Comparison of ENCODE assay signal across 8 cellular contexts in the genomic region with DNA sequence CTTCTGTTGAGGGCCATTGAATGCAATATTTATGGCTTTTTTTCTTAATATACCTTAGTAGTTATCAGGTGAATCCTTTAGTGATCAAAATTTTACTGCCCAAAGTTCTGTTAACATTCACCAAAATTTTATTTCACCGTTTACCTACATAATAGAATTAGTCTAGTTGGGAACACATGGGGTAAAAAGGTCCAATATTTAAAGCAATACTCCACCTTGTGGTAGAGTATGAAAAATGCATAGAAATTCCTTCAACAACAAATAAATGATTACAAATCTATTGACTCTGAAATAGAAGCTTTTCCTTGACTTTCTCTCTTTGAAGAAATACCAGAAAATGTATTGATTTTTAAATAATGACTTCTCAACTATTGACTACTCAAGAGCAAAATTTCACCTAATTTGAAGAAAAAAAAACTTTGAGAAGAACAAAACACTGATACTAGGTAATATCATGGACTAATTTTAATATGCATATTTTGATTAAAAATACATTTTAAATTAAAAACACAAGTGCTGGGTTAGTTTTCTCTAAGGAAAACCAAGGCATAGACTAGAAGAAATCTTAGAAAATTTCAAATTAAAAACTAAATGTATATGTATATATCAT. TPM values are rescaled to one million over a fixed set of nuclear protein-coding genes. Genes with fewer than 3 reads are reported as not detected.
DNase-seq lines count a peak whose midpoint lies in the region; ATAC-seq and TF ChIP-seq lines count a peak whose summit lies in the region.

No MANE protein-coding gene starts in this region.

- ATAC-seq in GM21360 (IDR thresholded peaks at IDR 0.05; ENCODE audit: unreplicated experiment): peak; percentile 61
- peak; percentile 29 to 41 for ATAC-seq in stimulated activated naive B cell treated with anti-CD40 and anti-IgM and Interleukin-4, amounts not matched to agents 10 μg/mL and 1 μg/mL and 100 μg/mL, for 72 hours (replicated peaks)

- no peak overlapping the region for H3K27ac ChIP-seq in coronary artery

- H3K9me3 Mint-ChIP-seq in stimulated activated naive B cell treated with anti-CD40 and anti-IgM and Interleukin-4, amounts not matched to agents 10 μg/mL and 1 μg/mL and 100 μg/mL, for 72 hours: no peaks in the 10 kb centered on the region

- TF ChIP-seq CTCF in fibroblast of mammary gland (conservative IDR thresholded peaks at IDR 0.05; ENCODE audit: control insufficient read depth, insufficient read depth, low read depth, low read length): peak; percentile 64
- no peak for TF ChIP-seq CTCF in coronary artery (IDR thresholded peaks at IDR 0.05)

- H3K27me3 Mint-ChIP-seq in stimulated activated naive B cell treated with anti-CD40 and anti-IgM and Interleukin-4, amounts not matched to agents 10 μg/mL and 1 μg/mL and 100 μg/mL, for 72 hours: no peaks in the 10 kb centered on the region

- H3K4me3 ChIP-seq in fibroblast of mammary gland (ENCODE audit: control insufficient read depth, low read depth, low read length) (no peak overlapping the region), coronary artery (no peak overlapping the region)

- TF ChIP-seq RAD21 in Ishikawa (IDR thresholded peaks at IDR 0.05; ENCODE audit: low read depth): peak; percentile 65

- no peak for TF ChIP-seq EP300 in Ishikawa (IDR thresholded peaks at IDR 0.05; ENCODE audit: borderline replicate concordance)

- no peak overlapping the region for H3K27ac Mint-ChIP-seq in stimulated activated naive B cell treated with anti-CD40 and anti-IgM and Interleukin-4, amounts not matched to agents 10 μg/mL and 1 μg/mL and 100 μg/mL, for 72 hours

- no peaks in the 10 kb centered on the region for H3K36me3 Mint-ChIP-seq in stimulated activated naive B cell treated with anti-CD40 and anti-IgM and Interleukin-4, amounts not matched to agents 10 μg/mL and 1 μg/mL and 100 μg/mL, for 72 hours

- H3K4me1 Mint-ChIP-seq in stimulated activated naive B cell treated with anti-CD40 and anti-IgM and Interleukin-4, amounts not matched to agents 10 μg/mL and 1 μg/mL and 100 μg/mL, for 72 hours: peaks cover 6 to 22% of the 10 kb centered on the region in 2 donors

- peak; percentile 10 for DNase-seq in Caki2 (ENCODE audit: low read depth)
- peak; percentile 59 for DNase-seq in SHP77 treated with DMSO at 0.1 percent for 48 hours (lab: John Stamatoyannopoulos, UW)
- DNase-seq in fibroblast of mammary gland (ENCODE audit: low read depth): peak; percentile 69
- DNase-seq in stimulated activated naive B cell treated with anti-CD40 and anti-IgM and Interleukin-4, amounts not matched to agents 10 μg/mL and 1 μg/mL and 100 μg/mL, for 72 hours: no peak
- no peak for DNase-seq in coronary artery (ENCODE audit: low spot score)
- DNase-seq in stimulated activated CD4-positive, alpha-beta T cell treated with anti-CD3 and anti-CD28 coated beads, Interleukin-2, amount 100 ng/mL, for 24 hours: no peak

- in situ Hi-C loops in Caki2 (cut with HindIII; ENCODE audit: low pct_unique_long_range_greater_than_20kb, low sequenced_read_pairs): no loop called here

- H3K4me3 Mint-ChIP-seq in stimulated activated naive B cell treated with anti-CD40 and anti-IgM and Interleukin-4, amounts not matched to agents 10 μg/mL and 1 μg/mL and 100 μg/mL, for 72 hours: no peak overlapping the region

TF ChIP-seq in Ishikawa, 13 proteins besides CTCF, POLR2A, EP300 and RAD21:
- no peak for TF ChIP-seq TEAD4 (IDR thresholded peaks at IDR 0.05)

RNA-seq across cellular contexts. Expression of gene POLR1F, which starts 43.3 kb away (rescaled TPM):
- total RNA-seq in Caki2 (2014; rRNA removed; shearing (Covaris generic); ENCODE audit: low replicate concordance): 15.7 and 27.0 TPM in 2 replicates

Comparison
In these comparisons a context has a peak if more than half of its experiments do, and no peak if none do; other contexts are left out.
1. DNase-seq: peak in Caki2 (single experiment), SHP77 treated with DMSO at 0.1 percent for 48 hours (single experiment) and fibroblast of mammary gland (single experiment); none in stimulated activated naive B cell treated with anti-CD40 and anti-IgM and Interleukin-4, amounts not matched to agents 10 μg/mL and 1 μg/mL and 100 μg/mL, for 72 hours (single experiment), coronary artery (single experiment) and stimulated activated CD4-positive, alpha-beta T cell treated with anti-CD3 and anti-CD28 coated beads, Interleukin-2, amount 100 ng/mL, for 24 hours (0 of 2).